ENCODE assay signal across 17 cellular contexts in the genomic region with DNA sequence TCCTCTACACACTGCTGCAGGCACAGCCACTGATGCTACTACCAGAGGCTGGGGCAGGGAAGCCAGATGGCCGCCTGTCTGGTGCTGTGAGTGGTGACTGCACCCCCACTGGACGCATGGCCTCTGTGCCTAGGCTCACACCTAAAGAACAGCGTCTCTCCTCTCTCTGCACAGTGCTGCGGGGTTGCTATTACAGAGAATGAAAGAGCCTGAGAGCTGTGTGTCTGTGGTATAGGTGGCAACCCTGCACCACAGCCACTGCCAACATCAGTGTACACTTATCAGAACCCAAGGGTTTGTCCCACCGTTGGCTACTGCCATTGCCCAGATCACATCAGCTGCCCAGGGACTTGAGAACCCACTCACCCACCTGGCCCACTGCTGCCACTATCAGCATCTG.
"Had no signal": no experiment of that assay in that cellular context is flagged by ENCODE, and none has a peak within 500 bp of the region (broad histone marks: within the 10 kb centered on the region; RNA-seq: fewer than 3 reads in every experiment).

No MANE protein-coding gene starts in this region.

- H3K9me3 ChIP-seq: ovary, right atrium auricular region, sigmoid colon, tibial artery, upper lobe of left lung, uterus had no signal

- DNase-seq: cortex of kidney; effector memory CD4-positive, alpha-beta T cell; heart left ventricle; hippocampal formation; left colon; left ventricle myocardium superior; naive B cell; nucleus accumbens; ovary; sigmoid colon; stimulated activated naive CD8-positive, alpha-beta T cell treated with anti-CD3 and anti-CD28 coated beads, Interleukin-15, Interleukin-2, amounts not matched to agents 100 U/mL and 50 U/mL, for 24 hours; upper lobe of left lung; uterus had no signal

- H3K36me3 Mint-ChIP-seq: naive B cell had no signal

- H3K4me3 ChIP-seq: heart left ventricle, lung, ovary, right atrium auricular region, sigmoid colon, skin epidermis, tibial artery, upper lobe of left lung, uterus had no signal

- H3K27ac ChIP-seq: ovary, upper lobe of left lung had no signal

- H3K4me1 ChIP-seq: uterus had no signal

- H3K36me3 ChIP-seq: heart left ventricle, ovary, right atrium auricular region, sigmoid colon, tibial artery, upper lobe of left lung, uterus had no signal

- ATAC-seq: heart left ventricle; left colon; left ventricle myocardium superior; stimulated activated naive CD8-positive, alpha-beta T cell treated with anti-CD3 and anti-CD28 coated beads, Interleukin-15, Interleukin-2, amounts not matched to agents 100 U/mL and 50 U/mL, for 24 hours had no signal

- H3K27me3 ChIP-seq: heart left ventricle, ovary, right atrium auricular region, sigmoid colon, tibial artery, upper lobe of left lung, uterus had no signal

- H3K27me3 Mint-ChIP-seq: naive B cell had no signal
